Comparison of ENCODE assay signal across 1 cellular context in genomic region chr17:75666959-75667790, GRCh38.
A peak's percentile ranks its signal among the peaks of the same experiment; 100 is the strongest.
TF ChIP-seq lines count a peak whose summit lies in the region.

Gene RECQL5, minus strand, starts transcription at chr17:75667154. Its CDS starts 597 bp downstream, at chr17:75666557.
Gene SAP30BP, plus strand, starts transcription at chr17:75667338. Its CDS starts 35 bp downstream, at chr17:75667373.

TF ChIP-seq in HepG2, 621 proteins besides CTCF, POLR2A, EP300 and RAD21 (continued from another document):
- TF ChIP-seq ZNF180 (CRISPR knock-in tag; IDR thresholded peaks at IDR 0.05; ENCODE audit: borderline replicate concordance, low read depth) = no peak
- TF ChIP-seq ZNF605 (CRISPR knock-in tag; IDR thresholded peaks at IDR 0.05) = peak; percentile 98
- TF ChIP-seq KLF11 (CRISPR knock-in tag; IDR thresholded peaks at IDR 0.05) = no peak
- TF ChIP-seq ZNF674 (CRISPR knock-in tag; IDR thresholded peaks at IDR 0.05; ENCODE audit: low read depth) = no peak
- TF ChIP-seq REXO4 (CRISPR knock-in tag; IDR thresholded peaks at IDR 0.05; ENCODE audit: borderline replicate concordance) = no peak; the same call in 1 of the 2 replicates
- no peak; the same call in 1 of the 2 replicates for TF ChIP-seq ZNF572 (CRISPR knock-in tag; IDR thresholded peaks at IDR 0.05)
- TF ChIP-seq, protein P1, sequence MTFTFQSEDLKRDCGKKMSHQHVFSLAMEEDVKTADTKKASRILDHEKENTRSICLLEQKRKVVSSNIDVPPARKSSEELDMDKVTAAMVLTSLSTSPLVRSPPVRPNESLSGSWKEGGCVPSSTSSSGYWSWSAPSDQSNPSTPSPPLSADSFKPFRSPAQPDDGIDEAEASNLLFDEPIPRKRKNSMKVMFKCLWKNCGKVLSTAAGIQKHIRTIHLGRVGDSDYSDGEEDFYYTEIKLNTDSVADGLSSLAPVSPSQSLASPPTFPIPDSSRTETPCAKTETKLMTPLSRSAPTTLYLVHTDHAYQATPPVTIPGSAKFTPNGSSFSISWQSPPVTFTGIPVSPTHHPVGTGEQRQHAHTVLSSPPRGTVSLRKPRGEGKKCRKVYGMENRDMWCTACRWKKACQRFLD (CRISPR knock-in tag; IDR thresholded peaks at IDR 0.05; ENCODE audit: borderline replicate concordance) = no peak
- no peak for TF ChIP-seq ZFP36L2 (CRISPR knock-in tag; IDR thresholded peaks at IDR 0.05)
- no peak for TF ChIP-seq MTA3 (CRISPR knock-in tag; IDR thresholded peaks at IDR 0.05)
- TF ChIP-seq ZNF780A (CRISPR knock-in tag; IDR thresholded peaks at IDR 0.05) = no peak
- no peak; the same call in 1 of the 2 replicates for TF ChIP-seq CREBL2 (CRISPR knock-in tag; IDR thresholded peaks at IDR 0.05; ENCODE audit: borderline replicate concordance)
- TF ChIP-seq FOXC1 (CRISPR knock-in tag; IDR thresholded peaks at IDR 0.05; ENCODE audit: borderline replicate concordance) = peak; percentile 81
- TF ChIP-seq, protein P2, sequence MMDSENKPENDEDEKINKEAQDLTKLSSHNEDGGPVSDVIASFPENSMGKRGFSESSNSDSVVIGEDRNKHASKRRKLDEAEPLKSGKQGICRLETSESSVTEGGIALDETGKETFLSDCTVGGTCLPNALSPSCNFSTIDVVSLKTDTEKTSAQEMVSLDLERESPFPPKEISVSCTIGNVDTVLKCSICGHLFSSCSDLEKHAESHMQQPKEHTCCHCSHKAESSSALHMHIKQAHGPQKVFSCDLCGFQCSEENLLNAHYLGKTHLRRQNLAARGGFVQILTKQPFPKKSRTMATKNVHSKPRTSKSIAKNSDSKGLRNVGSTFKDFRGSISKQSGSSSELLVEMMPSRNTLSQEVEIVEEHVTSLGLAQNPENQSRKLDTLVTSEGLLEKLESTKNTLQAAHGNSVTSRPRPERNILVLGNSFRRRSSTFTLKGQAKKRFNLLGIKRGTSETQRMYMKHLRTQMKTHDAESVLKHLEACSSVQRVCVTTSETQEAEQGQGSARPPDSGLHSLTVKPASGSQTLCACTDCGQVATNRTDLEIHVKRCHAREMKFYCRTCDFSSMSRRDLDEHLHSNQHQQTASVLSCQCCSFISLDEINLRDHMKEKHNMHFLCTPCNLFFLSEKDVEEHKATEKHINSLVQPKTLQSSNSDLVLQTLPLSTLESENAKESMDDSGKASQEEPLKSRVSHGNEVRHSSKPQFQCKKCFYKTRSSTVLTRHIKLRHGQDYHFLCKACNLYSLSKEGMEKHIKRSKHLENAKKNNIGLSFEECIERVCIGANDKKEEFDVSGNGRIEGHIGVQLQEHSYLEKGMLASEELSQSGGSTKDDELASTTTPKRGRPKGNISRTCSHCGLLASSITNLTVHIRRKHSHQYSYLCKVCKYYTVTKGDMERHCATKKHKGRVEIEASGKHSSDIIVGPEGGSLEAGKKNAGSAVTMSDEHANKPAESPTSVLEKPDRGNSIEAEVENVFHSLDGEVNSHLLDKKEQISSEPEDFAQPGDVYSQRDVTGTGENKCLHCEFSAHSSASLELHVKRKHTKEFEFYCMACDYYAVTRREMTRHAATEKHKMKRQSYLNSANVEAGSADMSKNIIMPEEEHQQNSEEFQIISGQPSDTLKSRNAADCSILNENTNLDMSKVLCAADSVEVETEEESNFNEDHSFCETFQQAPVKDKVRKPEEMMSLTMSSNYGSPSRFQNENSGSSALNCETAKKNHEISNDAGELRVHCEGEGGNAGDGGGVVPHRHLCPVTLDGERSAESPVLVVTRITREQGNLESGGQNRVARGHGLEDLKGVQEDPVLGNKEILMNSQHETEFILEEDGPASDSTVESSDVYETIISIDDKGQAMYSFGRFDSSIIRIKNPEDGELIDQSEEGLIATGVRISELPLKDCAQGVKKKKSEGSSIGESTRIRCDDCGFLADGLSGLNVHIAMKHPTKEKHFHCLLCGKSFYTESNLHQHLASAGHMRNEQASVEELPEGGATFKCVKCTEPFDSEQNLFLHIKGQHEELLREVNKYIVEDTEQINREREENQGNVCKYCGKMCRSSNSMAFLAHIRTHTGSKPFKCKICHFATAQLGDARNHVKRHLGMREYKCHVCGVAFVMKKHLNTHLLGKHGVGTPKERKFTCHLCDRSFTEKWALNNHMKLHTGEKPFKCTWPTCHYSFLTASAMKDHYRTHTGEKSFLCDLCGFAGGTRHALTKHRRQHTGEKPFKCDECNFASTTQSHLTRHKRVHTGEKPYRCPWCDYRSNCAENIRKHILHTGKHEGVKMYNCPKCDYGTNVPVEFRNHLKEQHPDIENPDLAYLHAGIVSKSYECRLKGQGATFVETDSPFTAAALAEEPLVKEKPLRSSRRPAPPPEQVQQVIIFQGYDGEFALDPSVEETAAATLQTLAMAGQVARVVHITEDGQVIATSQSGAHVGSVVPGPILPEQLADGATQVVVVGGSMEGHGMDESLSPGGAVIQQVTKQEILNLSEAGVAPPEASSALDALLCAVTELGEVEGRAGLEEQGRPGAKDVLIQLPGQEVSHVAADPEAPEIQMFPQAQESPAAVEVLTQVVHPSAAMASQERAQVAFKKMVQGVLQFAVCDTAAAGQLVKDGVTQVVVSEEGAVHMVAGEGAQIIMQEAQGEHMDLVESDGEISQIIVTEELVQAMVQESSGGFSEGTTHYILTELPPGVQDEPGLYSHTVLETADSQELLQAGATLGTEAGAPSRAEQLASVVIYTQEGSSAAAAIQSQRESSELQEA (CRISPR knock-in tag; IDR thresholded peaks at IDR 0.05; ENCODE audit: not compliant biosample characterization) = no peak
- TF ChIP-seq, protein P3, sequence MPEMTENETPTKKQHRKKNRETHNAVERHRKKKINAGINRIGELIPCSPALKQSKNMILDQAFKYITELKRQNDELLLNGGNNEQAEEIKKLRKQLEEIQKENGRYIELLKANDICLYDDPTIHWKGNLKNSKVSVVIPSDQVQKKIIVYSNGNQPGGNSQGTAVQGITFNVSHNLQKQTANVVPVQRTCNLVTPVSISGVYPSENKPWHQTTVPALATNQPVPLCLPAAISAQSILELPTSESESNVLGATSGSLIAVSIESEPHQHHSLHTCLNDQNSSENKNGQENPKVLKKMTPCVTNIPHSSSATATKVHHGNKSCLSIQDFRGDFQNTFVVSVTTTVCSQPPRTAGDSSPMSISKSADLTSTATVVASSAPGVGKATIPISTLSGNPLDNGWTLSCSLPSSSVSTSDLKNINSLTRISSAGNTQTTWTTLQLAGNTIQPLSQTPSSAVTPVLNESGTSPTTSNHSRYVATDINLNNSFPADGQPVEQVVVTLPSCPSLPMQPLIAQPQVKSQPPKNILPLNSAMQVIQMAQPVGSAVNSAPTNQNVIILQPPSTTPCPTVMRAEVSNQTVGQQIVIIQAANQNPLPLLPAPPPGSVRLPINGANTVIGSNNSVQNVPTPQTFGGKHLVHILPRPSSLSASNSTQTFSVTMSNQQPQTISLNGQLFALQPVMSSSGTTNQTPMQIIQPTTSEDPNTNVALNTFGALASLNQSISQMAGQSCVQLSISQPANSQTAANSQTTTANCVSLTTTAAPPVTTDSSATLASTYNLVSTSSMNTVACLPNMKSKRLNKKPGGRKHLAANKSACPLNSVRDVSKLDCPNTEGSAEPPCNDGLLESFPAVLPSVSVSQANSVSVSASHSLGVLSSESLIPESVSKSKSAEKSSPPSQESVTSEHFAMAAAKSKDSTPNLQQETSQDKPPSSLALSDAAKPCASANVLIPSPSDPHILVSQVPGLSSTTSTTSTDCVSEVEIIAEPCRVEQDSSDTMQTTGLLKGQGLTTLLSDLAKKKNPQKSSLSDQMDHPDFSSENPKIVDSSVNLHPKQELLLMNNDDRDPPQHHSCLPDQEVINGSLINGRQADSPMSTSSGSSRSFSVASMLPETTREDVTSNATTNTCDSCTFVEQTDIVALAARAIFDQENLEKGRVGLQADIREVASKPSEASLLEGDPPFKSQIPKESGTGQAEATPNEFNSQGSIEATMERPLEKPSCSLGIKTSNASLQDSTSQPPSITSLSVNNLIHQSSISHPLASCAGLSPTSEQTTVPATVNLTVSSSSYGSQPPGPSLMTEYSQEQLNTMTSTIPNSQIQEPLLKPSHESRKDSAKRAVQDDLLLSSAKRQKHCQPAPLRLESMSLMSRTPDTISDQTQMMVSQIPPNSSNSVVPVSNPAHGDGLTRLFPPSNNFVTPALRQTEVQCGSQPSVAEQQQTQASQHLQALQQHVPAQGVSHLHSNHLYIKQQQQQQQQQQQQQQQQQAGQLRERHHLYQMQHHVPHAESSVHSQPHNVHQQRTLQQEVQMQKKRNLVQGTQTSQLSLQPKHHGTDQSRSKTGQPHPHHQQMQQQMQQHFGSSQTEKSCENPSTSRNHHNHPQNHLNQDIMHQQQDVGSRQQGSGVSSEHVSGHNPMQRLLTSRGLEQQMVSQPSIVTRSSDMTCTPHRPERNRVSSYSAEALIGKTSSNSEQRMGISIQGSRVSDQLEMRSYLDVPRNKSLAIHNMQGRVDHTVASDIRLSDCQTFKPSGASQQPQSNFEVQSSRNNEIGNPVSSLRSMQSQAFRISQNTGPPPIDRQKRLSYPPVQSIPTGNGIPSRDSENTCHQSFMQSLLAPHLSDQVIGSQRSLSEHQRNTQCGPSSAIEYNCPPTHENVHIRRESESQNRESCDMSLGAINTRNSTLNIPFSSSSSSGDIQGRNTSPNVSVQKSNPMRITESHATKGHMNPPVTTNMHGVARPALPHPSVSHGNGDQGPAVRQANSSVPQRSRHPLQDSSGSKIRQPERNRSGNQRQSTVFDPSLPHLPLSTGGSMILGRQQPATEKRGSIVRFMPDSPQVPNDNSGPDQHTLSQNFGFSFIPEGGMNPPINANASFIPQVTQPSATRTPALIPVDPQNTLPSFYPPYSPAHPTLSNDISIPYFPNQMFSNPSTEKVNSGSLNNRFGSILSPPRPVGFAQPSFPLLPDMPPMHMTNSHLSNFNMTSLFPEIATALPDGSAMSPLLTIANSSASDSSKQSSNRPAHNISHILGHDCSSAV (CRISPR knock-in tag; IDR thresholded peaks at IDR 0.05; ENCODE audit: borderline replicate concordance) = no peak; the same call in 1 of the 2 replicates
- TF ChIP-seq, protein P4, sequence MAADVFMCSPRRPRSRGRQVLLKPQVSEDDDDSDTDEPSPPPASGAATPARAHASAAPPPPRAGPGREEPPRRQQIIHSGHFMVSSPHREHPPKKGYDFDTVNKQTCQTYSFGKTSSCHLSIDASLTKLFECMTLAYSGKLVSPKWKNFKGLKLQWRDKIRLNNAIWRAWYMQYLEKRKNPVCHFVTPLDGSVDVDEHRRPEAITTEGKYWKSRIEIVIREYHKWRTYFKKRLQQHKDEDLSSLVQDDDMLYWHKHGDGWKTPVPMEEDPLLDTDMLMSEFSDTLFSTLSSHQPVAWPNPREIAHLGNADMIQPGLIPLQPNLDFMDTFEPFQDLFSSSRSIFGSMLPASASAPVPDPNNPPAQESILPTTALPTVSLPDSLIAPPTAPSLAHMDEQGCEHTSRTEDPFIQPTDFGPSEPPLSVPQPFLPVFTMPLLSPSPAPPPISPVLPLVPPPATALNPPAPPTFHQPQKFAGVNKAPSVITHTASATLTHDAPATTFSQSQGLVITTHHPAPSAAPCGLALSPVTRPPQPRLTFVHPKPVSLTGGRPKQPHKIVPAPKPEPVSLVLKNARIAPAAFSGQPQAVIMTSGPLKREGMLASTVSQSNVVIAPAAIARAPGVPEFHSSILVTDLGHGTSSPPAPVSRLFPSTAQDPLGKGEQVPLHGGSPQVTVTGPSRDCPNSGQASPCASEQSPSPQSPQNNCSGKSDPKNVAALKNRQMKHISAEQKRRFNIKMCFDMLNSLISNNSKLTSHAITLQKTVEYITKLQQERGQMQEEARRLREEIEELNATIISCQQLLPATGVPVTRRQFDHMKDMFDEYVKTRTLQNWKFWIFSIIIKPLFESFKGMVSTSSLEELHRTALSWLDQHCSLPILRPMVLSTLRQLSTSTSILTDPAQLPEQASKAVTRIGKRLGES (CRISPR knock-in tag; IDR thresholded peaks at IDR 0.05; ENCODE audit: borderline replicate concordance) = no peak
- TF ChIP-seq ZFY (CRISPR knock-in tag; IDR thresholded peaks at IDR 0.05) = no peak; the same call in 1 of the 2 replicates
- TF ChIP-seq RXRB (CRISPR knock-in tag; IDR thresholded peaks at IDR 0.05; ENCODE audit: borderline replicate concordance) = no peak; the same call in 1 of the 2 replicates
- TF ChIP-seq ISL2 (CRISPR knock-in tag; IDR thresholded peaks at IDR 0.05) = 0 out of 2 replicates have a peak, but pooled peaks have one; percentile 18
- TF ChIP-seq HNRNPL (IDR thresholded peaks at IDR 0.05; ENCODE audit: low read depth, low read length) = peak; percentile 72; the same call in 1 of the 2 replicates
- TF ChIP-seq ZC3H13 (CRISPR knock-in tag; IDR thresholded peaks at IDR 0.05) = no peak
- TF ChIP-seq ATF7 (IDR thresholded peaks at IDR 0.05) = peak; percentile 62
- no peak for TF ChIP-seq ATF7 (CRISPR knock-in tag; IDR thresholded peaks at IDR 0.05)
- no peak for TF ChIP-seq KAT2B (IDR thresholded peaks at IDR 0.05; ENCODE audit: borderline replicate concordance, low read depth, low read length)
- no peak for TF ChIP-seq ZNF75D (CRISPR knock-in tag; IDR thresholded peaks at IDR 0.05; ENCODE audit: borderline replicate concordance)
- TF ChIP-seq, protein P5, sequence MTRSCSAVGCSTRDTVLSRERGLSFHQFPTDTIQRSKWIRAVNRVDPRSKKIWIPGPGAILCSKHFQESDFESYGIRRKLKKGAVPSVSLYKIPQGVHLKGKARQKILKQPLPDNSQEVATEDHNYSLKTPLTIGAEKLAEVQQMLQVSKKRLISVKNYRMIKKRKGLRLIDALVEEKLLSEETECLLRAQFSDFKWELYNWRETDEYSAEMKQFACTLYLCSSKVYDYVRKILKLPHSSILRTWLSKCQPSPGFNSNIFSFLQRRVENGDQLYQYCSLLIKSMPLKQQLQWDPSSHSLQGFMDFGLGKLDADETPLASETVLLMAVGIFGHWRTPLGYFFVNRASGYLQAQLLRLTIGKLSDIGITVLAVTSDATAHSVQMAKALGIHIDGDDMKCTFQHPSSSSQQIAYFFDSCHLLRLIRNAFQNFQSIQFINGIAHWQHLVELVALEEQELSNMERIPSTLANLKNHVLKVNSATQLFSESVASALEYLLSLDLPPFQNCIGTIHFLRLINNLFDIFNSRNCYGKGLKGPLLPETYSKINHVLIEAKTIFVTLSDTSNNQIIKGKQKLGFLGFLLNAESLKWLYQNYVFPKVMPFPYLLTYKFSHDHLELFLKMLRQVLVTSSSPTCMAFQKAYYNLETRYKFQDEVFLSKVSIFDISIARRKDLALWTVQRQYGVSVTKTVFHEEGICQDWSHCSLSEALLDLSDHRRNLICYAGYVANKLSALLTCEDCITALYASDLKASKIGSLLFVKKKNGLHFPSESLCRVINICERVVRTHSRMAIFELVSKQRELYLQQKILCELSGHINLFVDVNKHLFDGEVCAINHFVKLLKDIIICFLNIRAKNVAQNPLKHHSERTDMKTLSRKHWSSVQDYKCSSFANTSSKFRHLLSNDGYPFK (CRISPR knock-in tag; IDR thresholded peaks at IDR 0.05; ENCODE audit: borderline replicate concordance) = peak; percentile 97
- TF ChIP-seq BRCA1 (CRISPR knock-in tag; IDR thresholded peaks at IDR 0.05) = 0 out of 2 replicates have a peak, but pooled peaks have one; percentile 41
- TF ChIP-seq ZNF839 (CRISPR knock-in tag; IDR thresholded peaks at IDR 0.05; ENCODE audit: borderline replicate concordance) = no peak
